15 cellular contexts compared by ENCODE assay signal in the genomic region with DNA sequence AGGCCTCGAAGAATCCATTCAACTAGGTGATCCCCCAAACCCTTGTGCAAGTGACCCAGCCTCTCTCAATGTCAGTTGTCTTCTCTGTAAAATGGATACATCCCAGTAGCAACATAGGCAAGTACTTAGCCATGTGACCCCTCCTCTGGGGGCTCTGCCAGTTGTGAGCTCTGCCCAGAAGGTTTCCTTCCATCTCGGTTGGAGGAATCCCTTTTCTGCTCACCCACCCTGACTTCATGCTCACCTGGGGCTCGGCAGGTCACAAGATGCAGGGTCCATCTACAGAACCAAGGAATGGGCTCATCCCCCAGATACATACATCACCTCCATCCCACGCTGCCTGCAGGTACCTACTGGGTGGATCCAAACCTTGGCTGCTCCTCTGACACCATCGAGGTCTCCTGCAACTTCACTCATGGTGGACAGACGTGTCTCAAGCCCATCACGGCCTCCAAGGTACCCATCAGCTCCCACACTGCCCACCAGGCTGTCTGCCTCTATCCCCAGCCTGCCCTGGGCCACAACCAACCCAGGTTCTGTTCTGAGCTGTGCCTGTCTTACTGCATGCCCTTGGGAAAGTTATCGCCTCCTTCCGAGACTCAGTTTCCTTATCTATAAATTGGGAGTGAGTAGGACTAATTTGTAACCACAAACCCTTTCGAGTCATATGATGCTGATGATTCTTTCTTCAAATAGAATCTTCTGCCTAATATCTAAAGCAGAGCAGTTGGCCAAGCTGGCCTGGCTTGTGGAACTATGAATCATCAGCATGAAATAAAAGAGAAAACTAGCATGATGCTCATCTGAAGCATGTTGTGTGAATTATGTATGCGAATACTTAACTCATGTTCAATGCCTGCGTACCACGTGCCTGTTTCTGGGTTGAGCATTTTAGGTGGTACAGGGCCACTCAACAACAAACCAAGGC. TPM values are rescaled to one million over a fixed set of nuclear protein-coding genes. Genes with fewer than 3 reads are reported as not detected.
DNase-seq lines count a peak whose midpoint lies in the region; TF ChIP-seq lines count a peak whose summit lies in the region.
"Had no signal": no experiment of that assay in that cellular context is flagged by ENCODE, and none has a peak within 500 bp of the region (broad histone marks: within the 10 kb centered on the region; RNA-seq: fewer than 3 reads in every experiment).

No MANE protein-coding gene starts in this region.

- intact Hi-C loops in prostate gland (cut with DNase I): no loop called here

- no peak overlapping the region for H3K27ac ChIP-seq in prostate gland
- H3K27ac ChIP-seq in SJCRH30: no peak overlapping the region
- H3K27ac ChIP-seq: breast epithelium had no signal

- no peak for TF ChIP-seq CTCF in prostate gland (IDR thresholded peaks at IDR 0.05)

- 89% methylated on average over 13 of the region's 13 CpGs for WGBS in prostate gland

- H3K36me3 ChIP-seq in prostate gland (no peaks in the 10 kb centered on the region), SJCRH30 (0 out of 2 replicates have a peak, but pooled peaks cover 4% of the 10 kb centered on the region)
- H3K36me3 ChIP-seq: breast epithelium had no signal

- H3K4me1 ChIP-seq in prostate gland (replicated peaks) (no peaks in the 10 kb centered on the region), SJCRH30 (no peaks in the 10 kb centered on the region)
- H3K4me1 ChIP-seq: breast epithelium had no signal

- H3K4me3 ChIP-seq in prostate gland: no peak overlapping the region
- no peak overlapping the region for H3K4me3 ChIP-seq in SJCRH30
- H3K4me3 ChIP-seq: breast epithelium had no signal

- DNase-seq in activated T-cell treated with anti-CD3 and anti-CD28 coated beads, Interleukin-2, amount 50 U/mL, for 48 hours: peak; percentile 5 to 10
- no peak for DNase-seq in activated T-cell treated with anti-CD3 and anti-CD28 coated beads, Interleukin-2, amount 50 U/mL, for 1 hour
- DNase-seq in astrocyte of the hippocampus (ENCODE audit: low read depth, low spot score): peak; percentile 23
- peak; percentile 52 for DNase-seq in iris pigment epithelial cell (ENCODE audit: low read depth)
- peak; percentile 55 for DNase-seq in stromal cell of bone marrow (ENCODE audit: low read depth)
- DNase-seq in SKM-1 (lab: John Stamatoyannopoulos, UW; ENCODE audit: unreplicated experiment): no peak
- DNase-seq in prostate gland (ENCODE audit: low spot score): no peak
- DNase-seq in SJCRH30: no peak
- DNase-seq: activated gamma-delta T cell treated with Interleukin-2 at 50 U/mL for 16 hours, SHP77, substantia nigra, T-helper 9 cell had no signal

- no peaks in the 10 kb centered on the region for H3K27me3 ChIP-seq in prostate gland (replicated peaks; ENCODE audit: insufficient read depth)
- no peaks in the 10 kb centered on the region for H3K27me3 ChIP-seq in SJCRH30
- H3K27me3 ChIP-seq: breast epithelium had no signal

- H3K9me3 ChIP-seq in prostate gland (no peaks in the 10 kb centered on the region), SJCRH30 (replicated peaks) (no peaks in the 10 kb centered on the region)
- H3K9me3 ChIP-seq: breast epithelium had no signal

- no peak for TF ChIP-seq POLR2A in prostate gland (IDR thresholded peaks at IDR 0.05)

RNA-seq across cellular contexts. Expression of a gene that starts 15.3 kb away (rescaled TPM):
- total RNA-seq in prostate gland: not detected
- not detected in 2 replicates for total RNA-seq in SJCRH30 (2014; rRNA removed; shearing (Covaris generic))
- total RNA-seq: A673, kidney epithelial cell had no signal

RNA-seq across cellular contexts. Expression of a gene that starts 22.1 kb away (rescaled TPM):
- total RNA-seq in prostate gland: 1 to 10 TPM in 1 of 2 donors, under 1 TPM in 1; 0.91 to 1.9 TPM
- not detected in 2 replicates for total RNA-seq in SJCRH30 (2014; rRNA removed; shearing (Covaris generic))
- total RNA-seq: A673, kidney epithelial cell had no signal

Comparison
In these comparisons a context has a peak if more than half of its experiments do, and no peak if none do; other contexts are left out.
1. DNase-seq: peak in activated T-cell treated with anti-CD3 and anti-CD28 coated beads, Interleukin-2, amount 50 U/mL, for 48 hours (2 of 2), astrocyte of the hippocampus (single experiment), iris pigment epithelial cell (single experiment) and stromal cell of bone marrow (single experiment); none in activated T-cell treated with anti-CD3 and anti-CD28 coated beads, Interleukin-2, amount 50 U/mL, for 1 hour (single experiment), SKM-1 (single experiment), prostate gland (single experiment) and SJCRH30 (0 of 2).